In genomic region chr21:46005481-46005881, GRCh38 we compare ENCODE assay signal across 2 cellular contexts.
TF ChIP-seq lines count a peak whose summit lies in the region.

No MANE protein-coding gene starts in this region.

TF ChIP-seq in SK-N-SH treated with all-trans-retinoic acid at 6 μM for 48 hours, 23 proteins besides CTCF, POLR2A, EP300 and RAD21 (continued from another document):
- no peak for TF ChIP-seq PATZ1 (CRISPR knock-in tag; IDR thresholded peaks at IDR 0.05; ENCODE audit: borderline replicate concordance)
- TF ChIP-seq ZNF70 (CRISPR knock-in tag; IDR thresholded peaks at IDR 0.05), result no peak
- no peak for TF ChIP-seq CREB5 (CRISPR knock-in tag; IDR thresholded peaks at IDR 0.05; ENCODE audit: low read depth)
- no peak for TF ChIP-seq ZNF8 (CRISPR knock-in tag; IDR thresholded peaks at IDR 0.05)
- no peak for TF ChIP-seq ZFP3 (CRISPR knock-in tag; IDR thresholded peaks at IDR 0.05)
- TF ChIP-seq RARB (CRISPR knock-in tag; IDR thresholded peaks at IDR 0.05), result no peak
- TF ChIP-seq, protein P1, sequence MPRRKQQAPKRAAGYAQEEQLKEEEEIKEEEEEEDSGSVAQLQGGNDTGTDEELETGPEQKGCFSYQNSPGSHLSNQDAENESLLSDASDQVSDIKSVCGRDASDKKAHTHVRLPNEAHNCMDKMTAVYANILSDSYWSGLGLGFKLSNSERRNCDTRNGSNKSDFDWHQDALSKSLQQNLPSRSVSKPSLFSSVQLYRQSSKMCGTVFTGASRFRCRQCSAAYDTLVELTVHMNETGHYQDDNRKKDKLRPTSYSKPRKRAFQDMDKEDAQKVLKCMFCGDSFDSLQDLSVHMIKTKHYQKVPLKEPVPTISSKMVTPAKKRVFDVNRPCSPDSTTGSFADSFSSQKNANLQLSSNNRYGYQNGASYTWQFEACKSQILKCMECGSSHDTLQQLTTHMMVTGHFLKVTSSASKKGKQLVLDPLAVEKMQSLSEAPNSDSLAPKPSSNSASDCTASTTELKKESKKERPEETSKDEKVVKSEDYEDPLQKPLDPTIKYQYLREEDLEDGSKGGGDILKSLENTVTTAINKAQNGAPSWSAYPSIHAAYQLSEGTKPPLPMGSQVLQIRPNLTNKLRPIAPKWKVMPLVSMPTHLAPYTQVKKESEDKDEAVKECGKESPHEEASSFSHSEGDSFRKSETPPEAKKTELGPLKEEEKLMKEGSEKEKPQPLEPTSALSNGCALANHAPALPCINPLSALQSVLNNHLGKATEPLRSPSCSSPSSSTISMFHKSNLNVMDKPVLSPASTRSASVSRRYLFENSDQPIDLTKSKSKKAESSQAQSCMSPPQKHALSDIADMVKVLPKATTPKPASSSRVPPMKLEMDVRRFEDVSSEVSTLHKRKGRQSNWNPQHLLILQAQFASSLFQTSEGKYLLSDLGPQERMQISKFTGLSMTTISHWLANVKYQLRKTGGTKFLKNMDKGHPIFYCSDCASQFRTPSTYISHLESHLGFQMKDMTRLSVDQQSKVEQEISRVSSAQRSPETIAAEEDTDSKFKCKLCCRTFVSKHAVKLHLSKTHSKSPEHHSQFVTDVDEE (CRISPR knock-in tag; IDR thresholded peaks at IDR 0.05), result no peak
- no peak for TF ChIP-seq PPARA (CRISPR knock-in tag; IDR thresholded peaks at IDR 0.05; ENCODE audit: borderline replicate concordance)
- TF ChIP-seq CSDC2 (CRISPR knock-in tag; IDR thresholded peaks at IDR 0.05), result no peak
- TF ChIP-seq GLIS3 (CRISPR knock-in tag; IDR thresholded peaks at IDR 0.05), result no peak
- TF ChIP-seq ZFP30 (CRISPR knock-in tag; IDR thresholded peaks at IDR 0.05), result no peak
- no peak for TF ChIP-seq ZC3H10 (CRISPR knock-in tag; IDR thresholded peaks at IDR 0.05)
- no peak for TF ChIP-seq TOX (CRISPR knock-in tag; IDR thresholded peaks at IDR 0.05; ENCODE audit: borderline replicate concordance)
- TF ChIP-seq ARNTL (CRISPR knock-in tag; IDR thresholded peaks at IDR 0.05; ENCODE audit: borderline replicate concordance, low read depth), result no peak
- no peak for TF ChIP-seq SNAI2 (CRISPR knock-in tag; IDR thresholded peaks at IDR 0.05)
- no peak for TF ChIP-seq POU6F1 (CRISPR knock-in tag; IDR thresholded peaks at IDR 0.05; ENCODE audit: borderline replicate concordance, low read depth)
- TF ChIP-seq, protein P2, sequence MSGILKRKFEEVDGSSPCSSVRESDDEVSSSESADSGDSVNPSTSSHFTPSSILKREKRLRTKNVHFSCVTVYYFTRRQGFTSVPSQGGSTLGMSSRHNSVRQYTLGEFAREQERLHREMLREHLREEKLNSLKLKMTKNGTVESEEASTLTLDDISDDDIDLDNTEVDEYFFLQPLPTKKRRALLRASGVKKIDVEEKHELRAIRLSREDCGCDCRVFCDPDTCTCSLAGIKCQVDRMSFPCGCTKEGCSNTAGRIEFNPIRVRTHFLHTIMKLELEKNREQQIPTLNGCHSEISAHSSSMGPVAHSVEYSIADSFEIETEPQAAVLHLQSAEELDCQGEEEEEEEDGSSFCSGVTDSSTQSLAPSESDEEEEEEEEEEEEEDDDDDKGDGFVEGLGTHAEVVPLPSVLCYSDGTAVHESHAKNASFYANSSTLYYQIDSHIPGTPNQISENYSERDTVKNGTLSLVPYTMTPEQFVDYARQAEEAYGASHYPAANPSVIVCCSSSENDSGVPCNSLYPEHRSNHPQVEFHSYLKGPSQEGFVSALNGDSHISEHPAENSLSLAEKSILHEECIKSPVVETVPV (CRISPR knock-in tag; IDR thresholded peaks at IDR 0.05), result no peak

TF ChIP-seq in HCT116, 20 proteins besides CTCF, POLR2A, EP300 and RAD21 (continued from another document):
- TF ChIP-seq, protein P3, sequence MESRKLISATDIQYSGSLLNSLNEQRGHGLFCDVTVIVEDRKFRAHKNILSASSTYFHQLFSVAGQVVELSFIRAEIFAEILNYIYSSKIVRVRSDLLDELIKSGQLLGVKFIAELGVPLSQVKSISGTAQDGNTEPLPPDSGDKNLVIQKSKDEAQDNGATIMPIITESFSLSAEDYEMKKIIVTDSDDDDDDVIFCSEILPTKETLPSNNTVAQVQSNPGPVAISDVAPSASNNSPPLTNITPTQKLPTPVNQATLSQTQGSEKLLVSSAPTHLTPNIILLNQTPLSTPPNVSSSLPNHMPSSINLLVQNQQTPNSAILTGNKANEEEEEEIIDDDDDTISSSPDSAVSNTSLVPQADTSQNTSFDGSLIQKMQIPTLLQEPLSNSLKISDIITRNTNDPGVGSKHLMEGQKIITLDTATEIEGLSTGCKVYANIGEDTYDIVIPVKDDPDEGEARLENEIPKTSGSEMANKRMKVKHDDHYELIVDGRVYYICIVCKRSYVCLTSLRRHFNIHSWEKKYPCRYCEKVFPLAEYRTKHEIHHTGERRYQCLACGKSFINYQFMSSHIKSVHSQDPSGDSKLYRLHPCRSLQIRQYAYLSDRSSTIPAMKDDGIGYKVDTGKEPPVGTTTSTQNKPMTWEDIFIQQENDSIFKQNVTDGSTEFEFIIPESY (IDR thresholded peaks at IDR 0.05; ENCODE audit: extremely low read depth, insufficient replicate concordance, low read length), result no peak
- TF ChIP-seq ATF3 (IDR thresholded peaks at IDR 0.05) (no peak), SP1 (IDR thresholded peaks at IDR 0.05; ENCODE audit: low read depth) (no peak), POLR2AphosphoS5 (IDR thresholded peaks at IDR 0.05; ENCODE audit: low read depth, low read length) (no peak), ZFX (IDR thresholded peaks at IDR 0.05) (no peak; the same call in 1 of the 2 replicates), CBX3 (IDR thresholded peaks at IDR 0.05; ENCODE audit: low read depth) (no peak), SRF (IDR thresholded peaks at IDR 0.05; ENCODE audit: low read depth) (no peak), JUND (IDR thresholded peaks at IDR 0.05) (no peak), EZH2 (IDR thresholded peaks at IDR 0.05) (no peak)
